In genomic region chr14:71140157-71140556, GRCh38 we compare ENCODE assay signal across 15 cellular contexts.
"Had no signal": no experiment of that assay in that cellular context is flagged by ENCODE, and none has a peak within 500 bp of the region (broad histone marks: within the 10 kb centered on the region; RNA-seq: fewer than 3 reads in every experiment).

No MANE protein-coding gene starts in this region.

- H3K36me3 ChIP-seq: adrenal gland, gastrocnemius medialis, spleen, thoracic aorta, upper lobe of right lung had no signal

- H3K4me3 Mint-ChIP-seq: activated T-cell treated with anti-CD3 and anti-CD28 coated beads, Interleukin-2, amount 50 U/mL, for 24 hours; endodermal cell; stimulated activated naive CD8-positive, alpha-beta T cell treated with anti-CD3 and anti-CD28 coated beads, Interleukin-15, amount 100 ng/mL, for 72 hours had no signal

- H3K27ac Mint-ChIP-seq: activated T-cell treated with anti-CD3 and anti-CD28 coated beads, Interleukin-2, amount 50 U/mL, for 24 hours; endodermal cell had no signal

- H3K4me1 ChIP-seq: gastrocnemius medialis had no signal

- H3K27ac ChIP-seq: adrenal gland, gastrocnemius medialis, thoracic aorta, upper lobe of right lung had no signal

- H3K9me3 Mint-ChIP-seq: activated T-cell treated with anti-CD3 and anti-CD28 coated beads, Interleukin-2, amount 50 U/mL, for 24 hours; stimulated activated naive CD8-positive, alpha-beta T cell treated with anti-CD3 and anti-CD28 coated beads, Interleukin-15, amount 100 ng/mL, for 72 hours had no signal

- H3K27me3 Mint-ChIP-seq: activated T-cell treated with anti-CD3 and anti-CD28 coated beads, Interleukin-2, amount 50 U/mL, for 24 hours had no signal

- H3K9me3 ChIP-seq: adrenal gland, gastrocnemius medialis, thoracic aorta, upper lobe of right lung had no signal

- DNase-seq: activated CD4-positive, CD25-positive, alpha-beta regulatory T cell treated with anti-CD3 and anti-CD28 coated beads, Interleukin-2, amount 50 U/mL, for 72 hours; activated effector memory CD4-positive, alpha-beta T cell treated with Interleukin-2 at 50 U/mL for 16 hours; activated naive CD4-positive, alpha-beta T cell treated with anti-CD3 and anti-CD28 coated beads, Interleukin-2, amount 50 U/mL, for 16 hours; activated T-cell treated with anti-CD3 and anti-CD28 coated beads, Interleukin-2, amount 50 U/mL, for 24 hours; endodermal cell; gastrocnemius medialis; islet precursor cell; nucleus accumbens; spleen; T1000; upper lobe of right lung had no signal

- ATAC-seq: gastrocnemius medialis; sciatic nerve; stimulated activated naive CD8-positive, alpha-beta T cell treated with anti-CD3 and anti-CD28 coated beads, Interleukin-15, amount 100 ng/mL, for 72 hours; upper lobe of right lung had no signal

- H3K4me3 ChIP-seq: adrenal gland, gastrocnemius medialis, thoracic aorta, upper lobe of right lung had no signal

- H3K27me3 ChIP-seq: adrenal gland, gastrocnemius medialis, spleen, upper lobe of right lung had no signal
